20 cellular contexts compared by ENCODE assay signal in the genomic region with DNA sequence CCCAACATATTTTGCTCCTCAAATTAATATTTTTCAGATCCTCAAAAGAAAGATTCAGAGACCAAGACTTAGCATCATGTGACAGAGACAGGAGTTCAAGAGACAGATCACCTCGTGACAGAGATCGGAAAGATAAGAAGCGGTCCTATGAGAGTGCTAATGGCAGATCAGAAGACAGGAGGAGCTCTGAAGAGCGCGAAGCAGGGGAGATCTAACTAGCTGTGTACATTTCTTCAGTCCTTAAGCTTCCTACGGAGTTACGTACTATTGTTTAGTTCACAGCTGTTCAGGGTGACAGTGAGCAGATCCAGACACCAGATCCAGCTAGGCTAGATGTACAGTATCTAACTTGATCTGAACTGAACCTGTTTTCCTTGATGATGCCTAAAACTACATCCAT.
DNase-seq lines count a peak whose midpoint lies in the region; ATAC-seq and TF ChIP-seq lines count a peak whose summit lies in the region.
"Had no signal": no experiment of that assay in that cellular context is flagged by ENCODE, and none has a peak within 500 bp of the region (broad histone marks: within the 10 kb centered on the region; RNA-seq: fewer than 3 reads in every experiment).

No MANE protein-coding gene starts in this region.

- H3K27ac ChIP-seq in cardiac muscle cell, result peak overlapping the region; percentile 85
- H3K27ac ChIP-seq in right cardiac atrium (ENCODE audit: low read length), result no peak overlapping the region

- intact Hi-C loops in right cardiac atrium (cut with DNase I), result no loop called here

- H3K27me3 ChIP-seq in cardiac muscle cell (no peaks in the 10 kb centered on the region), right cardiac atrium (ENCODE audit: control insufficient read depth, insufficient read depth) (no peaks in the 10 kb centered on the region)

- H3K9me3 ChIP-seq in cardiac muscle cell (ENCODE audit: low read depth) (no peaks in the 10 kb centered on the region), right cardiac atrium (ENCODE audit: control insufficient read depth, low read length) (no peaks in the 10 kb centered on the region)

- H3K4me3 Mint-ChIP-seq in mesothelial cell of epicardium, result no peak overlapping the region
- H3K4me3 Mint-ChIP-seq: activated CD8-positive, alpha-beta memory T cell treated with anti-CD3 and anti-CD28 coated beads, Interleukin-2, amount 10 ng/mL, durations not matched to agents 7 days and 5 days; dendritic cell treated with granulocyte-macrophage colony-stimulating factor and Interleukin-4, amounts not matched to agents 40 ng/mL and 50 ng/mL, for 4 days; IgD-negative memory B cell; immature natural killer cell had no signal

- H3K27me3 Mint-ChIP-seq in mesothelial cell of epicardium (ENCODE audit: low read depth), result no peaks in the 10 kb centered on the region
- H3K27me3 Mint-ChIP-seq: activated CD8-positive, alpha-beta memory T cell treated with anti-CD3 and anti-CD28 coated beads, Interleukin-2, amount 10 ng/mL, durations not matched to agents 7 days and 5 days; dendritic cell treated with granulocyte-macrophage colony-stimulating factor and Interleukin-4, amounts not matched to agents 40 ng/mL and 50 ng/mL, for 4 days; IgD-negative memory B cell had no signal

- DNase-seq in cardiac muscle cell (ENCODE audit: low read depth in 1 of 2, low spot score in 1 of 2), result peak in 1 of 2 donors; percentile 74
- no peak for DNase-seq in right cardiac atrium
- peak; percentile 13 to 27 for DNase-seq in erythroblast (lab: John Stamatoyannopoulos, UW)
- no peak for DNase-seq in mesothelial cell of epicardium (ENCODE audit: low spot score in 2 of 2, unreplicated experiment in 2 of 2)
- DNase-seq in DMS53 treated with DMSO at 0.1 percent for 48 hours (lab: John Stamatoyannopoulos, UW; ENCODE audit: unreplicated experiment), result no peak
- DNase-seq: activated CD8-positive, alpha-beta memory T cell treated with anti-CD3 and anti-CD28 coated beads, Interleukin-2, amount 10 ng/mL, durations not matched to agents 7 days and 5 days; activated gamma-delta T cell treated with Interleukin-2 at 50 U/mL for 16 hours; GDM1; immature natural killer cell; midbrain; MV-4-11; NCI-H2081; NCI-H524 treated with DMSO at 0.1 percent for 48 hours; SIG-M5 had no signal

- TF ChIP-seq CTCF in cardiac muscle cell (IDR thresholded peaks at IDR 0.05; ENCODE audit: low read depth, low read length) (no peak), mesothelial cell of epicardium (IDR thresholded peaks at IDR 0.05; ENCODE audit: unreplicated experiment) (no peak)

- peaks cover 22% of the 10 kb centered on the region for H3K4me1 ChIP-seq in cardiac muscle cell (ENCODE audit: low read depth)
- H3K4me1 ChIP-seq in right cardiac atrium (ENCODE audit: control insufficient read depth, insufficient read depth, low read length), result no peaks in the 10 kb centered on the region

- peak overlapping the region; percentile 92 for H3K27ac Mint-ChIP-seq in mesothelial cell of epicardium
- H3K27ac Mint-ChIP-seq: activated CD8-positive, alpha-beta memory T cell treated with anti-CD3 and anti-CD28 coated beads, Interleukin-2, amount 10 ng/mL, durations not matched to agents 7 days and 5 days; dendritic cell treated with granulocyte-macrophage colony-stimulating factor and Interleukin-4, amounts not matched to agents 40 ng/mL and 50 ng/mL, for 4 days had no signal

- peaks cover 27% of the 10 kb centered on the region for H3K36me3 ChIP-seq in cardiac muscle cell

- peaks cover 28% of the 10 kb centered on the region for H3K36me3 Mint-ChIP-seq in mesothelial cell of epicardium

- ATAC-seq in right cardiac atrium (no peak), HG03045 (IDR thresholded peaks at IDR 0.05; ENCODE audit: unreplicated experiment) (no peak), GM19023 (IDR thresholded peaks at IDR 0.05; ENCODE audit: unreplicated experiment) (no peak), GM21723 (IDR thresholded peaks at IDR 0.05; ENCODE audit: unreplicated experiment) (no peak)
- ATAC-seq: activated CD4-positive, CD25-positive, alpha-beta regulatory T cell treated with anti-CD3 and anti-CD28 coated beads, Interleukin-2, amount 50 U/mL, for 24 hours; activated CD8-positive, alpha-beta memory T cell treated with anti-CD3 and anti-CD28 coated beads, Interleukin-2, amount 10 ng/mL, durations not matched to agents 7 days and 5 days had no signal

- peaks cover 32% of the 10 kb centered on the region for H3K4me1 Mint-ChIP-seq in mesothelial cell of epicardium
- H3K4me1 Mint-ChIP-seq: IgD-negative memory B cell had no signal

- no peaks in the 10 kb centered on the region for H3K9me3 Mint-ChIP-seq in mesothelial cell of epicardium
- H3K9me3 Mint-ChIP-seq: dendritic cell treated with granulocyte-macrophage colony-stimulating factor and Interleukin-4, amounts not matched to agents 40 ng/mL and 50 ng/mL, for 4 days; IgD-negative memory B cell had no signal

- no peak for TF ChIP-seq POLR2A in erythroblast (IDR thresholded peaks at IDR 0.05; ENCODE audit: low read length)

- H3K4me3 ChIP-seq in cardiac muscle cell (no peak overlapping the region), right cardiac atrium (ENCODE audit: low read length) (no peak overlapping the region)

- 56% methylated on average over 7 of the region's 7 CpGs for WGBS in right cardiac atrium

Comparison
In these comparisons a context has a peak if more than half of its experiments do, and no peak if none do; other contexts are left out.
1. DNase-seq: peak in erythroblast (2 of 2); none in right cardiac atrium (0 of 3), mesothelial cell of epicardium (0 of 2) and DMS53 treated with DMSO at 0.1 percent for 48 hours (single experiment).